20 cellular contexts compared by ENCODE assay signal in genomic region chr21:34953950-34954349, GRCh38.
"Had no signal": no experiment of that assay in that cellular context is flagged by ENCODE, and none has a peak within 500 bp of the region (broad histone marks: within the 10 kb centered on the region; RNA-seq: fewer than 3 reads in every experiment).

No MANE protein-coding gene starts in this region.

- H3K27me3 ChIP-seq: brain microvascular endothelial cell, gastrocnemius medialis, heart left ventricle, left lung, neural progenitor cell, tibial artery had no signal

- H3K36me3 Mint-ChIP-seq: neural progenitor cell had no signal

- DNase-seq: activated CD4-positive, CD25-positive, alpha-beta regulatory T cell treated with anti-CD3 and anti-CD28 coated beads, Interleukin-2, amount 50 U/mL, for 72 hours; activated CD8-positive, alpha-beta T cell treated with anti-CD3 and anti-CD28 coated beads for 36 hours; activated gamma-delta T cell treated with Interleukin-2 at 50 U/mL for 16 hours; activated naive CD8-positive, alpha-beta T cell treated with anti-CD3 and anti-CD28 coated beads, Interleukin-2, amount 10 ng/mL, durations not matched to agents 7 days and 5 days; activated T-cell treated with anti-CD3 and anti-CD28 coated beads, Interleukin-2, amount 50 U/mL, for 48 hours; brain microvascular endothelial cell; cerebellar nuclear complex; effector CD4-positive, alpha-beta T cell; gastrocnemius medialis; heart left ventricle; left lung; midbrain; SK-N-SH; stimulated activated naive CD4-positive, alpha-beta T cell treated with Interleukin-2 at 50 U/mL for 16 hours; T1000; tibial artery had no signal

- H3K27ac Mint-ChIP-seq: activated CD8-positive, alpha-beta T cell treated with anti-CD3 and anti-CD28 coated beads for 36 hours; activated naive CD8-positive, alpha-beta T cell treated with anti-CD3 and anti-CD28 coated beads, Interleukin-2, amount 10 ng/mL, durations not matched to agents 7 days and 5 days; neural progenitor cell; progenitor cell of endocrine pancreas had no signal

- H3K4me1 ChIP-seq: tibial artery had no signal

- H3K4me3 Mint-ChIP-seq: activated CD8-positive, alpha-beta T cell treated with anti-CD3 and anti-CD28 coated beads for 36 hours; activated naive CD8-positive, alpha-beta T cell treated with anti-CD3 and anti-CD28 coated beads, Interleukin-2, amount 10 ng/mL, durations not matched to agents 7 days and 5 days; neural progenitor cell had no signal

- H3K4me3 ChIP-seq: gastrocnemius medialis, heart left ventricle, left lung, neural progenitor cell, tibial artery had no signal

- H3K27ac ChIP-seq: brain microvascular endothelial cell, gastrocnemius medialis, heart left ventricle, left lung, neural progenitor cell, tibial artery, VCaP had no signal

- ATAC-seq: activated CD8-positive, alpha-beta T cell treated with anti-CD3 and anti-CD28 coated beads for 36 hours; esophagus mucosa; gastrocnemius medialis; heart left ventricle; left lung had no signal

- H3K27me3 Mint-ChIP-seq: activated CD8-positive, alpha-beta T cell treated with anti-CD3 and anti-CD28 coated beads for 36 hours; activated naive CD8-positive, alpha-beta T cell treated with anti-CD3 and anti-CD28 coated beads, Interleukin-2, amount 10 ng/mL, durations not matched to agents 7 days and 5 days; progenitor cell of endocrine pancreas had no signal

- H3K36me3 ChIP-seq: brain microvascular endothelial cell, gastrocnemius medialis, heart left ventricle, left lung, neural progenitor cell, tibial artery had no signal

- H3K9me3 Mint-ChIP-seq: activated naive CD8-positive, alpha-beta T cell treated with anti-CD3 and anti-CD28 coated beads, Interleukin-2, amount 10 ng/mL, durations not matched to agents 7 days and 5 days; neural progenitor cell had no signal

- H3K9me3 ChIP-seq: gastrocnemius medialis, left lung, SK-N-SH, tibial artery had no signal
